11 cellular contexts compared by ENCODE assay signal in genomic region chr1:22711071-22711470, GRCh38. TPM values are rescaled to one million over a fixed set of nuclear protein-coding genes. Genes with fewer than 3 reads are reported as not detected.
DNase-seq lines count a peak whose midpoint lies in the region; ATAC-seq and TF ChIP-seq lines count a peak whose summit lies in the region.
"Had no signal": no experiment of that assay in that cellular context is flagged by ENCODE, and none has a peak within 500 bp of the region (broad histone marks: within the 10 kb centered on the region; RNA-seq: fewer than 3 reads in every experiment).

No MANE protein-coding gene starts in this region.

- no peak for TF ChIP-seq RAD21 in HCT116 (IDR thresholded peaks at IDR 0.05; ENCODE audit: low read depth)

- H3K79me2 ChIP-seq in HCT116 (ENCODE audit: insufficient read depth, low read length) (no peaks in the 10 kb centered on the region), MM.1S (ENCODE audit: low read length) (no peaks in the 10 kb centered on the region)

- H3K4ac ChIP-seq in neuronal stem cell (ENCODE audit: low read length): no peak overlapping the region

- TF ChIP-seq CTCF in AG10803 (conservative IDR thresholded peaks at IDR 0.05; ENCODE audit: low read length) (no peak), HCT116 (IDR thresholded peaks at IDR 0.05 in 2 of 3, conservative IDR thresholded peaks at IDR 0.05 in 1 of 3; ENCODE audit: borderline replicate concordance in 1 of 3, insufficient read depth in 1 of 3, low read depth in 2 of 3, low read length in 2 of 3) (no peak), MM.1S (IDR thresholded peaks at IDR 0.05; ENCODE audit: low read length) (no peak)

- no peak overlapping the region; the same call in 1 of the 2 replicates for H3K27ac ChIP-seq in HCT116 (ENCODE audit: low read depth, low read length)
- H3K27ac ChIP-seq in neuronal stem cell (replicated peaks; ENCODE audit: low read length): no peak overlapping the region
- no peak overlapping the region for H3K27ac ChIP-seq in MM.1S (ENCODE audit: low read length)

- no peak overlapping the region for H2BK5ac ChIP-seq in neuronal stem cell (ENCODE audit: low read length)

- no peaks in the 10 kb centered on the region for H3F3A ChIP-seq in MM.1S (ENCODE audit: insufficient read depth, low read length)

- no peak overlapping the region for H2AFZ ChIP-seq in HCT116 (ENCODE audit: low read depth, low read length, poor library complexity, severe bottlenecking)
- H2AFZ ChIP-seq in neuronal stem cell (ENCODE audit: low read length): peak overlapping the region; percentile 69
- H2AFZ ChIP-seq in MM.1S (ENCODE audit: low read length): no peak overlapping the region

- H4K91ac ChIP-seq in neuronal stem cell (ENCODE audit: low read depth, low read length, poor library complexity): no peak overlapping the region

- no peaks in the 10 kb centered on the region for H3K36me3 ChIP-seq in HCT116 (ENCODE audit: control insufficient read depth in 1 of 2, insufficient read depth in 2 of 2, low read length in 2 of 2)
- H3K36me3 ChIP-seq in endocrine pancreas (ENCODE audit: control insufficient read depth, insufficient read depth, low read length): no peaks in the 10 kb centered on the region
- H3K36me3 ChIP-seq in neuronal stem cell (replicated peaks in 1 of 2; ENCODE audit: control insufficient read depth in 2 of 2, insufficient read depth in 2 of 2, low read length in 2 of 2): peaks cover 0 to 4% of the 10 kb centered on the region in 2 donors
- H3K36me3 ChIP-seq in MM.1S (replicated peaks; ENCODE audit: insufficient read depth, low read length): no peaks in the 10 kb centered on the region

- CTCF ChIA-PET in HCT116 (lab: Charles Lee): interaction anchor here (1.1 kb wide), 1 partner anchor 151 kb away, joined by 3 read pairs; no protein-coding TSS in a partner anchor

- no peak for TF ChIP-seq POLR2A in HCT116 (IDR thresholded peaks at IDR 0.05; ENCODE audit: borderline replicate concordance, extremely low read depth, insufficient read depth, insufficient read length)

- no peaks in the 10 kb centered on the region for H3K27me3 ChIP-seq in HCT116 (ENCODE audit: insufficient read depth, low read length)
- no peaks in the 10 kb centered on the region for H3K27me3 ChIP-seq in endocrine pancreas (ENCODE audit: control insufficient read depth, insufficient read depth, low read length)
- peaks cover 0 to 2% (median 0%) of the 10 kb centered on the region in 3 experiments for H3K27me3 ChIP-seq in neuronal stem cell (ENCODE audit: control insufficient read depth in 3 of 3, insufficient read depth in 3 of 3, low read depth in 1 of 3, low read length in 3 of 3)
- H3K27me3 ChIP-seq in MM.1S (replicated peaks; ENCODE audit: insufficient read depth, low read length): peaks cover 87% of the 10 kb centered on the region

- H2AK5ac ChIP-seq in neuronal stem cell (ENCODE audit: low read depth, low read length): no peak overlapping the region

- H3K18ac ChIP-seq in neuronal stem cell (ENCODE audit: low read length): peak overlapping the region; percentile 50

- H3K4me1 ChIP-seq in HCT116 (ENCODE audit: control insufficient read depth in 1 of 2, insufficient read depth in 2 of 2, low read length in 2 of 2) (peaks cover 0 to 15% of the 10 kb centered on the region in 2 experiments; a peak in 3 of 4 replicates), endocrine pancreas (ENCODE audit: control insufficient read depth, insufficient read depth, low read length) (no peaks in the 10 kb centered on the region), neuronal stem cell (ENCODE audit: control insufficient read depth in 2 of 2, insufficient read depth in 1 of 2, low read depth in 1 of 2, low read length in 2 of 2) (peaks cover 12 to 13% of the 10 kb centered on the region in 2 donors), MM.1S (ENCODE audit: low read length) (no peaks in the 10 kb centered on the region)

- H4K20me1 ChIP-seq in HCT116 (ENCODE audit: insufficient read depth): no peaks in the 10 kb centered on the region
- no peaks in the 10 kb centered on the region for H4K20me1 ChIP-seq in MM.1S (ENCODE audit: insufficient read depth, low read length)

- no peak overlapping the region for H3K14ac ChIP-seq in neuronal stem cell (ENCODE audit: low read length)

- H3K9me3 ChIP-seq in HCT116 (ENCODE audit: control insufficient read depth in 1 of 2, insufficient read depth in 1 of 2, low read depth in 1 of 2, low read length in 2 of 2) (no peaks in the 10 kb centered on the region), endocrine pancreas (ENCODE audit: control insufficient read depth, low read length) (no peaks in the 10 kb centered on the region), neuronal stem cell (replicated peaks in 1 of 2; ENCODE audit: control insufficient read depth in 2 of 2, insufficient read depth in 1 of 2, low read depth in 1 of 2, low read length in 2 of 2) (no peaks in the 10 kb centered on the region), MM.1S (replicated peaks; ENCODE audit: insufficient read depth, low read length) (no peaks in the 10 kb centered on the region)

- RAD21 ChIA-PET in HCT116 (lab: Charles Lee; ENCODE audit: low non-redundant PET in 1 of 2, low total read pairs in 2 of 2, uncharacterized antibody in 2 of 2, unreplicated experiment in 2 of 2): no interaction called here

- H2BK120ac ChIP-seq in neuronal stem cell (ENCODE audit: low read depth, low read length): no peak overlapping the region

- H3K9me2 ChIP-seq in HCT116 (ENCODE audit: insufficient read depth) (no peaks in the 10 kb centered on the region), MM.1S (replicated peaks; ENCODE audit: insufficient read depth, low read length) (no peaks in the 10 kb centered on the region)

- no CpG with 5 or more reads among the region's 60 CpGs for WGBS in neuronal stem cell (ENCODE audit: extremely low coverage in 2 of 2, insufficient read length in 2 of 2, insufficient replicate concordance in 1 of 2), 2 donors

- H3K9ac ChIP-seq in HCT116 (ENCODE audit: low read length) (peak overlapping the region; percentile 59), endocrine pancreas (ENCODE audit: control insufficient read depth, insufficient read depth, low read length) (peak overlapping the region; percentile 38), neuronal stem cell (ENCODE audit: low read depth, low read length, poor library complexity) (peak overlapping the region; percentile 78), MM.1S (ENCODE audit: low read length) (no peak overlapping the region)

- no TSS peak for BruUV-seq in HCT116 (replicated peaks; lab: Mats Ljungman, UMichigan)

- DNase-seq in AG10803 (ENCODE audit: low read depth) (no peak), HCT116 (ENCODE audit: low read depth, low spot score) (no peak), neuronal stem cell (ENCODE audit: low spot score) (no peak), SHP77 (lab: John Stamatoyannopoulos, UW) (no peak), MM.1S (no peak)
- DNase-seq: effector memory CD8-positive, alpha-beta T cell; NCI-H1436 treated with DMSO at 0.1 percent for 48 hours had no signal

- no peak overlapping the region for H2BK15ac ChIP-seq in neuronal stem cell (ENCODE audit: low read length)

- ATAC-seq in HCT116 (peak; percentile 54), GM21737 (IDR thresholded peaks at IDR 0.05; ENCODE audit: unreplicated experiment) (no peak), HG03565 (IDR thresholded peaks at IDR 0.05; ENCODE audit: unreplicated experiment) (no peak)

- H3K23ac ChIP-seq in neuronal stem cell (ENCODE audit: low read depth, low read length, poor library complexity): no peak overlapping the region

- POLR2A ChIA-PET in HCT116 (lab: Charles Lee): no interaction called here

- intact Hi-C loops in HCT116 (cut with micrococcal nuclease): no loop called here

- H2BK12ac ChIP-seq in neuronal stem cell (ENCODE audit: low read length): no peak overlapping the region

- H3K4me3 ChIP-seq in AG10803 (ENCODE audit: low read length) (peak overlapping the region; percentile 42), HCT116 (replicated peaks in 1 of 2; ENCODE audit: low read depth in 1 of 2, low read length in 2 of 2) (peak overlapping the region; percentile 40 to 65), endocrine pancreas (ENCODE audit: control insufficient read depth, insufficient read depth, low read length) (no peak overlapping the region), neuronal stem cell (ENCODE audit: low read length in 2 of 2) (peak overlapping the region; percentile 53 to 86), MM.1S (ENCODE audit: low read length) (no peak overlapping the region)

- H3K79me1 ChIP-seq in neuronal stem cell (ENCODE audit: low read depth, low read length): peaks cover 12% of the 10 kb centered on the region

- H4K8ac ChIP-seq in neuronal stem cell (ENCODE audit: low read depth, low read length): no peak overlapping the region

- H3K4me2 ChIP-seq in HCT116 (ENCODE audit: low read length): peak overlapping the region; percentile 94
- peak overlapping the region; percentile 86 for H3K4me2 ChIP-seq in neuronal stem cell (ENCODE audit: insufficient read depth, low read length, poor library complexity, severe bottlenecking)
- H3K4me2 ChIP-seq in MM.1S (ENCODE audit: low read depth, low read length): no peak overlapping the region

TF ChIP-seq in HCT116, 20 proteins besides CTCF, POLR2A, EP300 and RAD21 (continues in another document):
- TF ChIP-seq SIN3A (IDR thresholded peaks at IDR 0.05; ENCODE audit: low read depth) (no peak), SP1 (IDR thresholded peaks at IDR 0.05; ENCODE audit: low read depth) (no peak), ZFX (IDR thresholded peaks at IDR 0.05) (no peak), SRF (IDR thresholded peaks at IDR 0.05; ENCODE audit: low read depth) (no peak), CEBPB (IDR thresholded peaks at IDR 0.05; ENCODE audit: low read depth) (no peak)

RNA-seq across cellular contexts. Expression of gene EPHB2, which starts 0.4 kb away (rescaled TPM):
- 19.5 TPM for total RNA-seq in HCT116 (2021; ENCODE audit: unreplicated experiment)
- 19.4 and 22.0 TPM in 2 replicates for polyA plus RNA-seq in HCT116 (2012)
- 25.3 TPM for polyA plus RNA-seq in neuronal stem cell (2013, experiment 1 of 2)
- 26.4 TPM for polyA plus RNA-seq in neuronal stem cell (2013, experiment 2 of 2)

RNA-seq across cellular contexts. Expression of gene C1QB, which starts 58.0 kb away (rescaled TPM):
- total RNA-seq in HCT116 (2021; ENCODE audit: unreplicated experiment): 0.32 TPM
- polyA plus RNA-seq in HCT116 (2012): not detected in 2 replicates
- not detected for polyA plus RNA-seq in neuronal stem cell (2013, experiment 1 of 2)
- not detected for polyA plus RNA-seq in neuronal stem cell (2013, experiment 2 of 2)
- polyA plus RNA-seq: GM12878 had no signal

Comparison
In these comparisons a context has a peak if more than half of its experiments do, and no peak if none do; other contexts are left out.
1. H3K4me3 ChIP-seq: peak in AG10803 (single experiment), HCT116 (2 of 2) and neuronal stem cell (2 of 2); none in endocrine pancreas (single experiment) and MM.1S (single experiment).